8 cellular contexts compared by ENCODE assay signal in genomic region chr19:58387338-58388174, GRCh38. TPM values are rescaled to one million over a fixed set of nuclear protein-coding genes. Genes with fewer than 3 reads are reported as not detected.
DNase-seq lines count a peak whose midpoint lies in the region; ATAC-seq, FAIRE-seq and TF ChIP-seq lines count a peak whose summit lies in the region.

No MANE protein-coding gene starts in this region.

- peaks cover 16% of the 10 kb centered on the region for H3K36me3 ChIP-seq in SU-DHL-6 (ENCODE audit: low read length)

- peak; percentile 14 for DNase-seq in SIG-M5 treated with dmso at 0.1 percent for 504 hours (lab: John Stamatoyannopoulos, UW; ENCODE audit: unreplicated experiment)
- no peak for DNase-seq in SIG-M5 (lab: John Stamatoyannopoulos, UW)
- DNase-seq in foreskin keratinocyte: no peak
- no peak for DNase-seq in retina
- DNase-seq in D721Med (ENCODE audit: insufficient read length, low spot score): no peak
- DNase-seq in dedifferentiated amniotic fluid mesenchymal stem cell (ENCODE audit: extremely low spot score): no peak

- no peak for FAIRE-seq in D721Med (lab: Jason Lieb, UNC)

- H2AFZ ChIP-seq in SU-DHL-6 (ENCODE audit: low read depth, low read length, severe bottlenecking): no peak overlapping the region

- H3K4me3 ChIP-seq in SU-DHL-6 (ENCODE audit: insufficient read depth, low read length, poor library complexity, severe bottlenecking): peak overlapping the region; percentile 99
- peak overlapping the region; percentile 36 to 87 (median 77) for H3K4me3 ChIP-seq in skin epidermis

- H3K4me2 ChIP-seq in SU-DHL-6 (ENCODE audit: low read depth, low read length, poor library complexity, severe bottlenecking): peak overlapping the region; percentile 87

- H3K9me3 ChIP-seq in SU-DHL-6 (ENCODE audit: insufficient read depth, low read length): no peaks in the 10 kb centered on the region

- H3F3A ChIP-seq in SU-DHL-6 (ENCODE audit: insufficient read depth): peaks cover 7% of the 10 kb centered on the region; the same call in 1 of the 2 replicates

- H3K4me1 ChIP-seq in foreskin keratinocyte: no peaks in the 10 kb centered on the region

- H3K27ac ChIP-seq in SU-DHL-6 (ENCODE audit: low read depth, low read length) (peak overlapping the region; percentile 45), foreskin keratinocyte (peak overlapping the region; percentile 87), skin epidermis (peak overlapping the region; percentile 33 to 99 (median 95))

- no peak for ATAC-seq in foreskin keratinocyte

- H3K9ac ChIP-seq in SU-DHL-6 (ENCODE audit: low read length): peak overlapping the region; percentile 98

- H3K9me2 ChIP-seq in SU-DHL-6 (replicated peaks; ENCODE audit: insufficient read depth, low read length): no peaks in the 10 kb centered on the region

- H3K27me3 ChIP-seq in SU-DHL-6 (ENCODE audit: low read length) (no peaks in the 10 kb centered on the region), foreskin keratinocyte (no peaks in the 10 kb centered on the region)

- H3K79me2 ChIP-seq in SU-DHL-6 (ENCODE audit: insufficient read depth, low read length): peaks cover 43% of the 10 kb centered on the region

- H4K20me1 ChIP-seq in SU-DHL-6 (ENCODE audit: low read depth, low read length): peaks cover 23% of the 10 kb centered on the region

- TF ChIP-seq CTCF in SU-DHL-6 (IDR thresholded peaks at IDR 0.05; ENCODE audit: insufficient read depth, low read length, poor library complexity, severe bottlenecking) (no peak), foreskin keratinocyte (conservative IDR thresholded peaks at IDR 0.05) (peak; percentile 21), D721Med (IDR thresholded peaks at IDR 0.05; ENCODE audit: insufficient read depth, missing control alignments) (no peak)

RNA-seq across cellular contexts. Expression of gene RPS5, which starts 0.5 kb away (rescaled TPM):
- total RNA-seq in foreskin keratinocyte: 1,574 and 1,581 TPM in 2 replicates
- 2,220 and 2,246 TPM in 2 replicates for polyA plus RNA-seq in foreskin keratinocyte

RNA-seq across cellular contexts. Expression of gene ZNF837, which starts 6.7 kb away (rescaled TPM):
- total RNA-seq in foreskin keratinocyte: 0.78 and 1.2 TPM in 2 replicates
- polyA plus RNA-seq in foreskin keratinocyte: 0.82 and 1.2 TPM in 2 replicates

RNA-seq across cellular contexts. Expression of gene RNF225, which starts 7.9 kb away (rescaled TPM):
- total RNA-seq in foreskin keratinocyte: 0.11 and 0.24 TPM in 2 replicates
- not detected in 2 replicates for polyA plus RNA-seq in foreskin keratinocyte

RNA-seq across cellular contexts. Expression of gene ZNF584, which starts 20.9 kb away (rescaled TPM):
- total RNA-seq in foreskin keratinocyte: 14.5 and 15.5 TPM in 2 replicates
- 7.7 and 8.9 TPM in 2 replicates for polyA plus RNA-seq in foreskin keratinocyte

RNA-seq across cellular contexts. Expression of gene ZNF497, which starts 25.0 kb away (rescaled TPM):
- total RNA-seq in foreskin keratinocyte: 0.28 and 0.41 TPM in 2 replicates
- polyA plus RNA-seq in foreskin keratinocyte: 0.33 and 0.43 TPM in 2 replicates

Comparison
In these comparisons a context has a peak if more than half of its experiments do, and no peak if none do; other contexts are left out.
1. H3K27ac ChIP-seq: peak in every context shown above with its lines; median percentile 95 in skin epidermis; 87 in foreskin keratinocyte; 45 in SU-DHL-6.